Comparison of ENCODE assay signal across 1 cellular context in genomic region chr13:27354379-27354778, GRCh38.
TF ChIP-seq lines count a peak whose summit lies in the region.

No MANE protein-coding gene starts in this region.

TF ChIP-seq in liver, 16 proteins besides CTCF, POLR2A, EP300 and RAD21 (continued from another document):
- TF ChIP-seq REST (IDR thresholded peaks at IDR 0.05) (no peak), RXRA (IDR thresholded peaks at IDR 0.05) (no peak), FOXA1 (IDR thresholded peaks at IDR 0.05) (no peak), NR2F2 (IDR thresholded peaks at IDR 0.05) (no peak), ZBTB33 (IDR thresholded peaks at IDR 0.05) (no peak), ATF3 (IDR thresholded peaks at IDR 0.05) (no peak), EGR1 (IDR thresholded peaks at IDR 0.05; ENCODE audit: low read depth in 2 of 2) (no peak), HNF4G (IDR thresholded peaks at IDR 0.05) (no peak), GABPA (IDR thresholded peaks at IDR 0.05 in 1 of 2, conservative IDR thresholded peaks at IDR 0.05 in 1 of 2) (no peak), YY1 (IDR thresholded peaks at IDR 0.05) (no peak)
